In the genomic region with DNA sequence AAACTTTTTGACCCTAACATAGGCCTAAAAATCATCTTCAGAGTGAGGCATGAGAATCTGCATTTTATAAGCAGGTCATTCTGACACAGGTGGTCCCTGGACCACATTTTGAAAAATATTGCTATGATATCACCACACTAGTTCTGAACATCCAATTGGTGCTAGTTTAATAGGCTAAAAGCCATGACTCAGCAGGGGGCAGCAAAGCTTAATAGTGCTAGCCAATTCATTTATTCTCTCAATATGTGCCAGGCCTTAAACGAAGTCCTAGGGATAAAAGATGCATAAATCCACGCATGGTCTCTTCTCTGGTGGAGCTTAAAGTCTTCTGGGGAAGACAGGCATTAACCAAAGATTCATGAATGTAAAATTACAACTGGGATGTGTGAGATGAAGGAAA, we compare ENCODE assay signal across 9 cellular contexts. TPM values are rescaled to one million over a fixed set of nuclear protein-coding genes. Genes with fewer than 3 reads are reported as not detected.
DNase-seq lines count a peak whose midpoint lies in the region; ATAC-seq and TF ChIP-seq lines count a peak whose summit lies in the region.
"Had no signal": no experiment of that assay in that cellular context is flagged by ENCODE, and none has a peak within 500 bp of the region (broad histone marks: within the 10 kb centered on the region; RNA-seq: fewer than 3 reads in every experiment).

No MANE protein-coding gene starts in this region.

- ATAC-seq in GM21717 (IDR thresholded peaks at IDR 0.05; ENCODE audit: unreplicated experiment) (no peak), GM18505 (IDR thresholded peaks at IDR 0.05; ENCODE audit: unreplicated experiment) (no peak)

- no peak for TF ChIP-seq POLR2A in GM18505 (IDR thresholded peaks at IDR 0.05; ENCODE audit: borderline replicate concordance, extremely low read depth, insufficient read depth, insufficient read length)

- H3K4me3 ChIP-seq in A673 (ENCODE audit: low read depth, low read length, poor library complexity, severe bottlenecking) (no peak overlapping the region), fibroblast of the aortic adventitia (ENCODE audit: low read depth, low read length) (no peak overlapping the region)

- no peaks in the 10 kb centered on the region for H3K9me3 ChIP-seq in A673 (ENCODE audit: low read depth, low read length, poor library complexity, severe bottlenecking)

- peaks cover 3% of the 10 kb centered on the region for H3K4me1 ChIP-seq in A673 (ENCODE audit: insufficient read depth, low read length, poor library complexity, severe bottlenecking)

- POLR2A ChIA-PET in A673 (lab: Charles Lee; ENCODE audit: low non-redundant PET): no interaction called here

- BruUV-seq in A673 (replicated peaks; lab: Mats Ljungman, UMichigan): no TSS peak

- TF ChIP-seq CTCF in A673 (conservative IDR thresholded peaks at IDR 0.05; ENCODE audit: low read depth, low read length) (0 out of 2 replicates have a peak, but pooled peaks have one; percentile 17), GM12874 (IDR thresholded peaks at IDR 0.05; ENCODE audit: insufficient read depth, low read depth, low read length) (peak; percentile 34), fibroblast of the aortic adventitia (IDR thresholded peaks at IDR 0.05; ENCODE audit: insufficient read depth, low read length) (peak; percentile 63)

- H3K27ac ChIP-seq in A673 (ENCODE audit: low read depth, low read length, poor library complexity, severe bottlenecking): no peak overlapping the region

- CTCF ChIA-PET in A673 (lab: Charles Lee): no interaction called here

- DNase-seq in A673 (ENCODE audit: low spot score) (peak; percentile 27), RPMI8226 (peak; percentile 37), fibroblast of the aortic adventitia (ENCODE audit: low read depth) (peak; percentile 83), NCI-H446 treated with DMSO at 0.1 percent for 48 hours (lab: John Stamatoyannopoulos, UW) (no peak), NCI-H2029 (lab: John Stamatoyannopoulos, UW) (no peak)
- DNase-seq: NCI-H748 treated with DMSO at 0.1 percent for 48 hours had no signal

- intact Hi-C loops in A673 (cut with micrococcal nuclease; ENCODE audit: unreplicated experiment): no loop called here

- no peaks in the 10 kb centered on the region for H3K36me3 ChIP-seq in A673 (ENCODE audit: insufficient read depth, low read length, poor library complexity, severe bottlenecking)

- no peaks in the 10 kb centered on the region for H3K27me3 ChIP-seq in A673 (replicated peaks; ENCODE audit: insufficient read depth, low read depth, low read length, poor library complexity)

RNA-seq across cellular contexts. Expression of a gene that starts 10.2 kb away (rescaled TPM):
- total RNA-seq in A673 (2021) (31.0 and 31.1 TPM in 2 replicates), fibroblast of the aortic adventitia (ENCODE audit: low replicate concordance) (7.0 and 20.9 TPM in 2 replicates)

RNA-seq across cellular contexts. Expression of a gene that starts 28.9 kb away (rescaled TPM):
- 10.1 and 11.1 TPM in 2 replicates for total RNA-seq in A673 (2021)
- total RNA-seq in fibroblast of the aortic adventitia (ENCODE audit: low replicate concordance): 10.1 and 11.4 TPM in 2 replicates

Comparison
In these comparisons a context has a peak if more than half of its experiments do, and no peak if none do; other contexts are left out.
1. DNase-seq: peak in A673 (single experiment), RPMI8226 (single experiment) and fibroblast of the aortic adventitia (single experiment); none in NCI-H446 treated with DMSO at 0.1 percent for 48 hours (single experiment) and NCI-H2029 (single experiment).
2. Peak in every context shown above with its lines, with median percentiles within 50 percentile points of each other: CTCF ChIP-seq.